ENCODE assay signal across 8 cellular contexts in the genomic region with DNA sequence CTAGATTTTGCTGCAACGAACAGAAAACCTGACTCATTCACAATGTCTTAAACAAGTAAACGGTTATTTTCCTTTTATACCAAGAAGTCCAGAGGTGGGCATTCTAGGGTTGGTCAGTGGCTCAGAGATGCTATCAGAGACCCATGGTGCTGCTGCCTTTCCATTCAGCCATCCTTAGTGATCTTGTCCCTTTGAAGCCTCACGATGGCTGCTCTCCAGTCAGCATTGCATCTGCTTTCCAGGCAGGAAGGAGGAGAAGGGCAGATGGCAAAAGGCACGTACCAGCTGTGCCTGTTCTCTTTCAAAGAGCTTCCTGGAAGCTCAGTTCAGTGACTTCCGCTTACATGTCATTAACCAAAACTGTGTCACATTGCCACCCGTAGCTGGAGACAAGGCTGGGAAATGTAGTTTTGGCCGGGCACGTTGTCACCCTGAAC. TPM values are rescaled to one million over a fixed set of nuclear protein-coding genes. Genes with fewer than 3 reads are reported as not detected.
DNase-seq lines count a peak whose midpoint lies in the region; ATAC-seq and TF ChIP-seq lines count a peak whose summit lies in the region.

No MANE protein-coding gene starts in this region.

- H3K9me3 ChIP-seq in CD4-positive, alpha-beta T cell (ENCODE audit: control insufficient read depth, low read length), result no peaks in the 10 kb centered on the region
- H3K9me3 ChIP-seq in neuron (ENCODE audit: low read length), result no peaks in the 10 kb centered on the region

- no peaks in the 10 kb centered on the region for H3K36me3 Mint-ChIP-seq in CD4-positive, alpha-beta T cell (ENCODE audit: low read depth)

- H3K4me1 ChIP-seq in neuron (ENCODE audit: insufficient read depth, low read length), result peaks cover 10% of the 10 kb centered on the region

- H3K27ac ChIP-seq in CD4-positive, alpha-beta T cell (ENCODE audit: low read depth, low read length), result peak overlapping the region; percentile 34

- DNase-seq in CD4-positive, alpha-beta T cell, result peak; percentile 7 to 39 (median 23)
- DNase-seq in T-helper 1 cell (peak in 3 of 5 donors; percentile 13 to 77 (median 22)), cerebellar cortex (ENCODE audit: low spot score) (peak; percentile 89), iPS-NIHi7 (ENCODE audit: extremely low spot score) (no peak), OCI-M1 (lab: John Stamatoyannopoulos, UW) (no peak)

- no peaks in the 10 kb centered on the region for H3K27me3 Mint-ChIP-seq in CD4-positive, alpha-beta T cell

- ATAC-seq in CD4-positive, alpha-beta T cell (ENCODE audit: poor library complexity), result peak; percentile 96
- ATAC-seq in GM19328 (IDR thresholded peaks at IDR 0.05; ENCODE audit: unreplicated experiment), result peak; percentile 80
- ATAC-seq in HG03460 (IDR thresholded peaks at IDR 0.05; ENCODE audit: unreplicated experiment), result peak; percentile 78

- peak overlapping the region; percentile 36 for H2AFZ ChIP-seq in neuron (ENCODE audit: low read depth, low read length)

- no peaks in the 10 kb centered on the region for H3K36me3 ChIP-seq in neuron (ENCODE audit: insufficient read depth, low read length)

- CTCF ChIA-PET in CD4-positive, alpha-beta T cell (lab: Charles Lee), result interaction anchor here (1.0 to 1.5 kb wide), 2 partner anchors 30 to 179 kb away, joined by 3 read pairs; a partner anchor contains a TSS

- no peak for TF ChIP-seq CTCF in CD4-positive, alpha-beta T cell (IDR thresholded peaks at IDR 0.05)

- H3K27me3 ChIP-seq in CD4-positive, alpha-beta T cell (ENCODE audit: control insufficient read depth, insufficient read depth, low read length), result no peaks in the 10 kb centered on the region
- H3K27me3 ChIP-seq in neuron (ENCODE audit: insufficient read depth, low read length), result no peaks in the 10 kb centered on the region

- no peak overlapping the region for H3K4me3 ChIP-seq in neuron (ENCODE audit: low read length)

- peaks cover 23% of the 10 kb centered on the region for H3K4me1 Mint-ChIP-seq in CD4-positive, alpha-beta T cell (ENCODE audit: low read depth)

- peak overlapping the region; percentile 89 for H3K4me3 Mint-ChIP-seq in CD4-positive, alpha-beta T cell

- peak overlapping the region; percentile 89 for H3K27ac Mint-ChIP-seq in CD4-positive, alpha-beta T cell

- POLR2A ChIA-PET in CD4-positive, alpha-beta T cell (lab: Charles Lee), result interaction anchor here (0.6 to 3.8 kb wide), 14 partner anchors 16 to 208 kb away, joined by 3 to 47 read pairs (median 4); a partner anchor contains a TSS

- intact Hi-C loops in CD4-positive, alpha-beta T cell (cut with DNase I, micrococcal nuclease), result loop anchor here in 1 of 2 experiments (1.0 to 5.0 kb wide), 2 partner anchors 30 to 33 kb away; a partner anchor contains a TSS

- H3K9me3 Mint-ChIP-seq in CD4-positive, alpha-beta T cell, result no peaks in the 10 kb centered on the region

RNA-seq across cellular contexts. Expression of a gene that starts 30.1 kb away (rescaled TPM):
- total RNA-seq in CD4-positive, alpha-beta T cell, result 10 to 100 TPM; 21.4 to 21.9 TPM

Comparison
In these comparisons a context has a peak if more than half of its experiments do, and no peak if none do; other contexts are left out.
1. DNase-seq: peak in CD4-positive, alpha-beta T cell (10 of 10), T-helper 1 cell (3 of 5) and cerebellar cortex (single experiment); none in iPS-NIHi7 (single experiment) and OCI-M1 (single experiment).
2. Peak in every context shown above with its lines, with median percentiles within 50 percentile points of each other: ATAC-seq.